ENCODE assay signal across 18 cellular contexts in genomic region chr1:114753702-114754101, GRCh38. TPM values are rescaled to one million over a fixed set of nuclear protein-coding genes. Genes with fewer than 3 reads are reported as not detected.
DNase-seq lines count a peak whose midpoint lies in the region; ATAC-seq and TF ChIP-seq lines count a peak whose summit lies in the region.
"Not testable (repeated sequence)": the region's sequence is repeated elsewhere in the genome, so short reads cannot be mapped to it uniquely, and the experiment has no call there.
"Had no signal": no experiment of that assay in that cellular context is flagged by ENCODE, and none has a peak within 500 bp of the region (broad histone marks: within the 10 kb centered on the region; RNA-seq: fewer than 3 reads in every experiment).

No MANE protein-coding gene starts in this region.

- H3K4me3 Mint-ChIP-seq in T-cell = peak overlapping the region; percentile 79 to 100 (median 99)
- peak overlapping the region; percentile 99 for H3K4me3 Mint-ChIP-seq in activated CD4-positive, alpha-beta memory T cell treated with anti-CD3 and anti-CD28 coated beads, Interleukin-2, amount 10 ng/mL, durations not matched to agents 7 days and 5 days
- H3K4me3 Mint-ChIP-seq in activated T-helper 2 cell treated with anti-CD3 and anti-CD28 coated beads, Interferon-gamma antibody, Interleukin-2, Interleukin-4, amounts not matched to agents 10 μg/mL and 5 μg/mL and 100 μg/mL, durations not matched to agents 14 hours and 24 hours and 36 hours (ENCODE audit: low read depth) = peak overlapping the region; percentile 97
- H3K4me3 Mint-ChIP-seq in central memory CD8-positive, alpha-beta T cell = peak overlapping the region; percentile 99
- H3K4me3 Mint-ChIP-seq in natural killer cell = not testable (repeated sequence)

- 75% methylated on average over 6 of the region's 6 CpGs for WGBS in HUES64

- not testable (repeated sequence) for H3K9me3 Mint-ChIP-seq in T-cell; activated CD4-positive, alpha-beta memory T cell treated with anti-CD3 and anti-CD28 coated beads, Interleukin-2, amount 10 ng/mL, durations not matched to agents 7 days and 5 days; activated T-helper 2 cell treated with anti-CD3 and anti-CD28 coated beads, Interferon-gamma antibody, Interleukin-2, Interleukin-4, amounts not matched to agents 10 μg/mL and 5 μg/mL and 100 μg/mL, durations not matched to agents 14 hours and 24 hours and 36 hours; central memory CD8-positive, alpha-beta T cell; natural killer cell

- not testable (repeated sequence) for DNase-seq in T-cell; activated CD4-positive, alpha-beta memory T cell treated with anti-CD3 and anti-CD28 coated beads, Interleukin-2, amount 10 ng/mL, durations not matched to agents 7 days and 5 days; activated T-helper 2 cell treated with anti-CD3 and anti-CD28 coated beads, Interferon-gamma antibody, Interleukin-2, Interleukin-4, amounts not matched to agents 10 μg/mL and 5 μg/mL and 100 μg/mL, durations not matched to agents 14 hours and 24 hours and 36 hours (ENCODE audit: low spot score); central memory CD8-positive, alpha-beta T cell (ENCODE audit: low spot score in 2 of 2); natural killer cell
- peak; percentile 35 for DNase-seq in stimulated activated CD4-positive, alpha-beta T cell treated with anti-CD3 and anti-CD28 coated beads, Interleukin-4, amount 100 ng/mL, for 24 hours

- H3K9me3 ChIP-seq in HUES64 (ENCODE audit: insufficient read depth, low read depth, low read length) = not testable (repeated sequence)

- not testable (repeated sequence) for TF ChIP-seq CTCF in C4-2B (conservative IDR thresholded peaks at IDR 0.05); natural killer cell (IDR thresholded peaks at IDR 0.05)

- H3K27me3 ChIP-seq in HUES64 (ENCODE audit: insufficient read depth, low read length) = not testable (repeated sequence)

- ATAC-seq in T-cell (replicated peaks in 1 of 4); central memory CD8-positive, alpha-beta T cell (replicated peaks; ENCODE audit: extremely low read depth, poor library complexity, severe bottlenecking); natural killer cell: not testable (repeated sequence)

- peaks cover 49% of the 10 kb centered on the region for H3K36me3 ChIP-seq in HUES64 (ENCODE audit: insufficient read depth, low read length)

- POLR2A ChIA-PET in T-cell (lab: Charles Lee) = interaction anchor here in 1 of 2 donors (0.5 kb wide), 1 partner anchor 32 kb away, joined by 6 read pairs; no protein-coding TSS in a partner anchor
- POLR2A ChIA-PET in activated CD4-positive, alpha-beta memory T cell treated with anti-CD3 and anti-CD28 coated beads, Interleukin-2, amount 10 ng/mL, durations not matched to agents 7 days and 5 days (lab: Charles Lee) = interaction anchor here (1.0 to 5.7 kb wide), 3 partner anchors 9 to 37 kb away, joined by 3 to 40 read pairs (median 7); partner anchors contain the start of genes NRAS and SIKE1

- not testable (repeated sequence) for H3K27me3 Mint-ChIP-seq in T-cell; activated CD4-positive, alpha-beta memory T cell treated with anti-CD3 and anti-CD28 coated beads, Interleukin-2, amount 10 ng/mL, durations not matched to agents 7 days and 5 days; activated T-helper 2 cell treated with anti-CD3 and anti-CD28 coated beads, Interferon-gamma antibody, Interleukin-2, Interleukin-4, amounts not matched to agents 10 μg/mL and 5 μg/mL and 100 μg/mL, durations not matched to agents 14 hours and 24 hours and 36 hours (ENCODE audit: low read depth); central memory CD8-positive, alpha-beta T cell; natural killer cell (ENCODE audit: low read depth in 2 of 2)

- peaks cover 88 to 96% (median 91%) of the 10 kb centered on the region in 3 donors for H3K4me1 Mint-ChIP-seq in T-cell
- peaks cover 80% of the 10 kb centered on the region for H3K4me1 Mint-ChIP-seq in activated CD4-positive, alpha-beta memory T cell treated with anti-CD3 and anti-CD28 coated beads, Interleukin-2, amount 10 ng/mL, durations not matched to agents 7 days and 5 days
- H3K4me1 Mint-ChIP-seq in activated T-helper 2 cell treated with anti-CD3 and anti-CD28 coated beads, Interferon-gamma antibody, Interleukin-2, Interleukin-4, amounts not matched to agents 10 μg/mL and 5 μg/mL and 100 μg/mL, durations not matched to agents 14 hours and 24 hours and 36 hours (ENCODE audit: low read depth) = peaks cover 76% of the 10 kb centered on the region
- peaks cover 97% of the 10 kb centered on the region for H3K4me1 Mint-ChIP-seq in central memory CD8-positive, alpha-beta T cell
- H3K4me1 Mint-ChIP-seq in natural killer cell = peaks cover 83 to 85% of the 10 kb centered on the region in 2 donors

- peak overlapping the region; percentile 8; the same call in 1 of the 2 replicates for H3K4me3 ChIP-seq in HUES64 (ENCODE audit: low read length)

- H3K27ac Mint-ChIP-seq in T-cell (peak overlapping the region; percentile 88 to 99), natural killer cell (peak overlapping the region; percentile 99 to 100)
- peak overlapping the region; percentile 100 for H3K27ac Mint-ChIP-seq in activated CD4-positive, alpha-beta memory T cell treated with anti-CD3 and anti-CD28 coated beads, Interleukin-2, amount 10 ng/mL, durations not matched to agents 7 days and 5 days
- H3K27ac Mint-ChIP-seq in activated T-helper 2 cell treated with anti-CD3 and anti-CD28 coated beads, Interferon-gamma antibody, Interleukin-2, Interleukin-4, amounts not matched to agents 10 μg/mL and 5 μg/mL and 100 μg/mL, durations not matched to agents 14 hours and 24 hours and 36 hours = not testable (repeated sequence)
- peak overlapping the region; percentile 99 for H3K27ac Mint-ChIP-seq in central memory CD8-positive, alpha-beta T cell (ENCODE audit: low read depth)

- peaks cover 22% of the 10 kb centered on the region for H3K36me3 Mint-ChIP-seq in T-cell
- H3K36me3 Mint-ChIP-seq in activated CD4-positive, alpha-beta memory T cell treated with anti-CD3 and anti-CD28 coated beads, Interleukin-2, amount 10 ng/mL, durations not matched to agents 7 days and 5 days (ENCODE audit: low read depth) = peaks cover 59% of the 10 kb centered on the region
- H3K36me3 Mint-ChIP-seq in activated T-helper 2 cell treated with anti-CD3 and anti-CD28 coated beads, Interferon-gamma antibody, Interleukin-2, Interleukin-4, amounts not matched to agents 10 μg/mL and 5 μg/mL and 100 μg/mL, durations not matched to agents 14 hours and 24 hours and 36 hours (ENCODE audit: low read depth) = peaks cover 77% of the 10 kb centered on the region
- H3K36me3 Mint-ChIP-seq in central memory CD8-positive, alpha-beta T cell (ENCODE audit: insufficient read depth) = peaks cover 50% of the 10 kb centered on the region
- not testable (repeated sequence) for H3K36me3 Mint-ChIP-seq in natural killer cell

- peak overlapping the region; percentile 51 for H3K27ac ChIP-seq in C4-2B
- H3K27ac ChIP-seq in HUES64 (ENCODE audit: low read depth, low read length) = not testable (repeated sequence)

- peaks cover 47% of the 10 kb centered on the region for H3K4me1 ChIP-seq in HUES64 (ENCODE audit: insufficient read depth, low read length)

- intact Hi-C loops in activated T-helper 2 cell treated with anti-CD3 and anti-CD28 coated beads, Interferon-gamma antibody, Interleukin-2, Interleukin-4, amounts not matched to agents 10 μg/mL and 5 μg/mL and 100 μg/mL, durations not matched to agents 14 hours and 24 hours and 36 hours (cut with micrococcal nuclease); natural killer cell (cut with micrococcal nuclease): not testable (repeated sequence)

- CTCF ChIA-PET in T-cell (lab: Charles Lee); activated CD4-positive, alpha-beta memory T cell treated with anti-CD3 and anti-CD28 coated beads, Interleukin-2, amount 10 ng/mL, durations not matched to agents 7 days and 5 days (lab: Charles Lee): not testable (repeated sequence)

- H3K9ac ChIP-seq in HUES64 (ENCODE audit: low read depth, low read length) = not testable (repeated sequence)

RNA-seq across cellular contexts. Expression of gene CSDE1, which starts 4.1 kb away (rescaled TPM):
- polyA plus RNA-seq in HUES64 (2013, experiment 1 of 2) = 359 TPM
- polyA plus RNA-seq in HUES64 (2013, experiment 2 of 2) = 378 TPM
- total RNA-seq in T-cell = 100 to 1,000 TPM; 384 to 623 (median 411) TPM
- 100 to 1,000 TPM; 407 to 411 TPM for total RNA-seq in activated CD4-positive, alpha-beta memory T cell treated with anti-CD3 and anti-CD28 coated beads, Interleukin-2, amount 10 ng/mL, durations not matched to agents 7 days and 5 days
- total RNA-seq in activated T-helper 2 cell treated with anti-CD3 and anti-CD28 coated beads, Interferon-gamma antibody, Interleukin-2, Interleukin-4, amounts not matched to agents 10 μg/mL and 5 μg/mL and 100 μg/mL, durations not matched to agents 14 hours and 24 hours and 36 hours = 411 and 414 TPM in 2 replicates
- 100 to 1,000 TPM; 461 to 473 (median 470) TPM for total RNA-seq in natural killer cell

RNA-seq across cellular contexts. Expression of gene SIKE1, which starts 26.8 kb away (rescaled TPM):
- polyA plus RNA-seq in HUES64 (2013, experiment 1 of 2) = 37.8 TPM
- polyA plus RNA-seq in HUES64 (2013, experiment 2 of 2) = 45.8 TPM
- total RNA-seq in T-cell = 10 to 100 TPM; 46.4 to 51.2 (median 49.0) TPM
- total RNA-seq in activated CD4-positive, alpha-beta memory T cell treated with anti-CD3 and anti-CD28 coated beads, Interleukin-2, amount 10 ng/mL, durations not matched to agents 7 days and 5 days = 10 to 100 TPM; 59.4 to 68.5 TPM
- 57.6 and 64.2 TPM in 2 replicates for total RNA-seq in activated T-helper 2 cell treated with anti-CD3 and anti-CD28 coated beads, Interferon-gamma antibody, Interleukin-2, Interleukin-4, amounts not matched to agents 10 μg/mL and 5 μg/mL and 100 μg/mL, durations not matched to agents 14 hours and 24 hours and 36 hours
- 10 to 100 TPM; 53.3 to 57.5 (median 53.4) TPM for total RNA-seq in natural killer cell

RNA-seq across cellular contexts. Expression of gene NRAS, which starts 37.1 kb away (rescaled TPM):
- polyA plus RNA-seq in HUES64 (2013, experiment 1 of 2) = 56.9 TPM
- 62.3 TPM for polyA plus RNA-seq in HUES64 (2013, experiment 2 of 2)
- total RNA-seq in T-cell = 10 to 100 TPM; 19.9 to 29.7 (median 22.1) TPM
- 10 to 100 TPM; 53.4 to 54.1 TPM for total RNA-seq in activated CD4-positive, alpha-beta memory T cell treated with anti-CD3 and anti-CD28 coated beads, Interleukin-2, amount 10 ng/mL, durations not matched to agents 7 days and 5 days
- 63.3 and 64.5 TPM in 2 replicates for total RNA-seq in activated T-helper 2 cell treated with anti-CD3 and anti-CD28 coated beads, Interferon-gamma antibody, Interleukin-2, Interleukin-4, amounts not matched to agents 10 μg/mL and 5 μg/mL and 100 μg/mL, durations not matched to agents 14 hours and 24 hours and 36 hours
- total RNA-seq in natural killer cell = 10 to 100 TPM; 41.1 to 45.7 (median 43.8) TPM

RNA-seq across cellular contexts. Expression of gene AMPD1, which starts 58.4 kb away (rescaled TPM):
- not detected for polyA plus RNA-seq in HUES64 (2013, experiment 1 of 2)
- polyA plus RNA-seq in HUES64 (2013, experiment 2 of 2) = not detected
- under 1 TPM in 1 of 5 donors, not detected in 4; 0.33 TPM for total RNA-seq in T-cell
- total RNA-seq in activated CD4-positive, alpha-beta memory T cell treated with anti-CD3 and anti-CD28 coated beads, Interleukin-2, amount 10 ng/mL, durations not matched to agents 7 days and 5 days = not detected
- total RNA-seq in activated T-helper 2 cell treated with anti-CD3 and anti-CD28 coated beads, Interferon-gamma antibody, Interleukin-2, Interleukin-4, amounts not matched to agents 10 μg/mL and 5 μg/mL and 100 μg/mL, durations not matched to agents 14 hours and 24 hours and 36 hours = not detected in 2 replicates
- not detected for total RNA-seq in natural killer cell
- total RNA-seq: ascending aorta, Daoy, dermis blood vessel endothelial cell, endothelial cell of umbilical vein, glomerular endothelial cell, GM23248, K562, lower leg skin, temporal lobe had no signal
- polyA plus RNA-seq: endothelial cell of umbilical vein, GM23248, neural cell had no signal
